Comparison of ENCODE assay signal across 8 cellular contexts in the genomic region with DNA sequence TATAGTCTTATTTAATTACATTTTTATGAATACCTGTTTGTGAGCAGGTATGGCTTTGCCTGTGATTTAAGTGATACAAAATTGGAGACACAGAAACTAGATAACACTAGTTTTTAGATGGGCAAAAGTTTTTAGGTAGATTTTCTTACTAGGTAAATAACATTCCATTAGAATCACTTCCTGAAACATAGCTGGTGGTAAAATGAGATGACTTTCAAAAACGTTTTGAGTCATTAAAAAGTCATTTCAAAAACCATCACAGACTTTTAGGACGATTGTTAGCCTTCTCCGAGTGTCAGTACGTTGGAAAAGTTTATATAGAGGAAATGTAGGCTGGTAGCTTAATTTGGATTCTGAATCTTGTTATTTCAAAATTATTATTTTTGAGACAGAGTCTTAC. TPM values are rescaled to one million over a fixed set of nuclear protein-coding genes. Genes with fewer than 3 reads are reported as not detected.
A peak's percentile ranks its signal among the peaks of the same experiment; 100 is the strongest.
DNase-seq lines count a peak whose midpoint lies in the region; ATAC-seq and TF ChIP-seq lines count a peak whose summit lies in the region.

No MANE protein-coding gene starts in this region.

- H3K4me1 Mint-ChIP-seq in activated CD4-positive, alpha-beta T cell treated with anti-CD3 and anti-CD28 coated beads for 36 hours: peaks cover 36% of the 10 kb centered on the region
- H3K4me1 Mint-ChIP-seq in activated B cell treated with CpG ODN at 0.5 μM for 24 hours (peaks cover 63% of the 10 kb centered on the region), immature natural killer cell (peaks cover 32 to 53% of the 10 kb centered on the region in 2 donors)

- peak overlapping the region; percentile 80 for H3K4me3 Mint-ChIP-seq in activated CD4-positive, alpha-beta T cell treated with anti-CD3 and anti-CD28 coated beads for 36 hours
- H3K4me3 Mint-ChIP-seq in activated B cell treated with CpG ODN at 0.5 μM for 24 hours (peak overlapping the region; percentile 86), immature natural killer cell (peak overlapping the region; percentile 88 to 91 (median 90))

- no peaks in the 10 kb centered on the region for H3K27me3 ChIP-seq in thoracic aorta (replicated peaks; ENCODE audit: insufficient read depth)

- H3K9me3 ChIP-seq in thoracic aorta: no peaks in the 10 kb centered on the region

- H3K27ac ChIP-seq in thoracic aorta: peak overlapping the region; percentile 93 to 97

- intact Hi-C loops in activated CD4-positive, alpha-beta T cell treated with anti-CD3 and anti-CD28 coated beads for 36 hours (cut with DNase I, micrococcal nuclease): loop anchor here (1.0 to 10.0 kb wide), 7 partner anchors 24 to 686 kb away; a partner anchor contains a TSS
- intact Hi-C loops in activated B cell treated with CpG ODN at 0.5 μM for 24 hours (cut with micrococcal nuclease): loop anchor here (1.0 to 5.0 kb wide), 3 partner anchors 11 to 684 kb away; a partner anchor contains a TSS

- peak; percentile 2 for ATAC-seq in activated CD4-positive, alpha-beta T cell treated with anti-CD3 and anti-CD28 coated beads for 36 hours
- ATAC-seq in activated B cell treated with CpG ODN at 0.5 μM for 24 hours (ENCODE audit: low read depth): no peak
- no peak for ATAC-seq in thoracic aorta (ENCODE audit: insufficient number of reproducible peaks, low FRiP score, low read depth)
- ATAC-seq in GM21423 (IDR thresholded peaks at IDR 0.05; ENCODE audit: unreplicated experiment): no peak

- H3K4me3 ChIP-seq in thoracic aorta: peak overlapping the region; percentile 81

- TF ChIP-seq CTCF in activated B cell treated with CpG ODN at 0.5 μM for 24 hours (IDR thresholded peaks at IDR 0.05) (no peak), thoracic aorta (IDR thresholded peaks at IDR 0.05) (no peak)

- CTCF ChIA-PET in activated CD4-positive, alpha-beta T cell treated with anti-CD3 and anti-CD28 coated beads for 36 hours (lab: Charles Lee): interaction anchor here (0.6 to 1.1 kb wide), 8 partner anchors 10 to 562 kb away, joined by 3 to 5 read pairs (median 4); no protein-coding TSS in a partner anchor
- CTCF ChIA-PET in activated B cell treated with CpG ODN at 0.5 μM for 24 hours (lab: Charles Lee): interaction anchor here (0.7 to 2.9 kb wide), 7 partner anchors 10 to 175 kb away, joined by 3 to 12 read pairs (median 4); no protein-coding TSS in a partner anchor

- H3K27me3 Mint-ChIP-seq in activated CD4-positive, alpha-beta T cell treated with anti-CD3 and anti-CD28 coated beads for 36 hours: no peaks in the 10 kb centered on the region
- H3K27me3 Mint-ChIP-seq in activated B cell treated with CpG ODN at 0.5 μM for 24 hours: no peaks in the 10 kb centered on the region
- H3K27me3 Mint-ChIP-seq in immature natural killer cell (ENCODE audit: low read depth in 3 of 3): peaks cover 0 to 4% (median 0%) of the 10 kb centered on the region in 3 donors

- H3K36me3 ChIP-seq in thoracic aorta: no peaks in the 10 kb centered on the region

- H3K36me3 Mint-ChIP-seq in activated CD4-positive, alpha-beta T cell treated with anti-CD3 and anti-CD28 coated beads for 36 hours (ENCODE audit: low read depth): no peaks in the 10 kb centered on the region
- H3K36me3 Mint-ChIP-seq in activated B cell treated with CpG ODN at 0.5 μM for 24 hours (ENCODE audit: low read depth) (peaks cover 7% of the 10 kb centered on the region), immature natural killer cell (no peaks in the 10 kb centered on the region)

- DNase-seq in activated CD4-positive, alpha-beta T cell treated with anti-CD3 and anti-CD28 coated beads for 36 hours: no peak
- no peak for DNase-seq in activated CD4-positive, alpha-beta T cell treated with anti-CD3 and anti-CD28 coated beads for 48 hours
- no peak for DNase-seq in activated B cell treated with CpG ODN at 0.5 μM for 24 hours
- no peak for DNase-seq in immature natural killer cell
- DNase-seq in thoracic aorta (ENCODE audit: low spot score): no peak
- no peak for DNase-seq in cerebellar cortex (ENCODE audit: low spot score)
- no peak for DNase-seq in NCI-H524 (lab: John Stamatoyannopoulos, UW)

- peaks cover 56 to 71% of the 10 kb centered on the region in 2 donors for H3K4me1 ChIP-seq in thoracic aorta (ENCODE audit: control insufficient read depth in 1 of 2, low read depth in 2 of 2)

- H3K9me3 Mint-ChIP-seq in activated CD4-positive, alpha-beta T cell treated with anti-CD3 and anti-CD28 coated beads for 36 hours (ENCODE audit: low read depth): no peaks in the 10 kb centered on the region
- H3K9me3 Mint-ChIP-seq in activated B cell treated with CpG ODN at 0.5 μM for 24 hours (no peaks in the 10 kb centered on the region), immature natural killer cell (no peaks in the 10 kb centered on the region)

- no peak overlapping the region for H3K27ac Mint-ChIP-seq in activated CD4-positive, alpha-beta T cell treated with anti-CD3 and anti-CD28 coated beads for 36 hours
- H3K27ac Mint-ChIP-seq in activated B cell treated with CpG ODN at 0.5 μM for 24 hours (peak overlapping the region; percentile 82), immature natural killer cell (peak overlapping the region in 5 of 6 donors; percentile 53 to 93 (median 88))

- POLR2A ChIA-PET in activated CD4-positive, alpha-beta T cell treated with anti-CD3 and anti-CD28 coated beads for 36 hours (lab: Charles Lee): interaction anchor here (0.6 kb wide), 1 partner anchor 23 kb away, joined by 3 read pairs; no protein-coding TSS in a partner anchor
- POLR2A ChIA-PET in activated B cell treated with CpG ODN at 0.5 μM for 24 hours (lab: Charles Lee): interaction anchor here (1.9 to 4.4 kb wide), 3 partner anchors 81 to 152 kb away, joined by 5 to 48 read pairs (median 7); a partner anchor contains a TSS

RNA-seq across cellular contexts. Expression of a gene that starts 18.3 kb away (rescaled TPM):
- not detected for total RNA-seq in activated CD4-positive, alpha-beta T cell treated with anti-CD3 and anti-CD28 coated beads for 36 hours
- total RNA-seq in activated B cell treated with CpG ODN at 0.5 μM for 24 hours (1.9 and 2.2 TPM in 2 replicates), thoracic aorta (10 to 100 TPM in 1 of 2 donors, 1 to 10 TPM in 1; 2.2 to 10.7 TPM)
- not detected for polyA plus RNA-seq in immature natural killer cell
